In the genomic region with DNA sequence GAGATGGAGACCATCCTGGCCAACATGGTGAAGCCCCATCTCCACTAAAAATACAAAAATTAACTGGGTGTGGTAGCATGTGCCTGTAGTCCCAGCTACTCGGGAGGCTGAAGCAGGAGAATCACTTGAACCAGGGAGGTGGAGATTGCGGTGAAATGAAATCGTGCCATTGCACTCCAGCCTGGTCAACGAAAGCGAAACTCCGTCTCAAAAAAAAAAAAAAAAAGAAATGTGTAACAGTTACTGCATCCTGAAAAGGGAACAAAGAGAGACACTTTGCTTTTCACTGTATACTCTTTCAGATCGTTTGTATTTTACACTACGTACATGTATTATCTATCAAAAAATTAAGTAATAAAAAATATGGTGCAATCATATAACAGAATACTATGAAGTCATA, we compare ENCODE assay signal across 7 cellular contexts. TPM values are rescaled to one million over a fixed set of nuclear protein-coding genes. Genes with fewer than 3 reads are reported as not detected.
DNase-seq lines count a peak whose midpoint lies in the region; ATAC-seq, FAIRE-seq and TF ChIP-seq lines count a peak whose summit lies in the region.
"Not testable (repeated sequence)": the region's sequence is repeated elsewhere in the genome, so short reads cannot be mapped to it uniquely, and the experiment has no call there.

No MANE protein-coding gene starts in this region.

- peaks cover 48% of the 10 kb centered on the region for H3K4me1 ChIP-seq in mononuclear cell (ENCODE audit: insufficient read depth, low read length)

- CTCF ChIA-PET in activated B cell treated with CpG ODN at 0.5 μM for 24 hours (lab: Charles Lee), result not testable (repeated sequence)

- not testable (repeated sequence) for H3K27me3 Mint-ChIP-seq in activated B cell treated with CpG ODN at 0.5 μM for 24 hours; central memory CD8-positive, alpha-beta T cell

- peak overlapping the region; percentile 65 for H3K27ac Mint-ChIP-seq in activated B cell treated with CpG ODN at 0.5 μM for 24 hours
- H3K27ac Mint-ChIP-seq in central memory CD8-positive, alpha-beta T cell (ENCODE audit: low read depth), result peak overlapping the region; percentile 79

- H3K9me3 ChIP-seq in mononuclear cell (ENCODE audit: low read depth, low read length), result not testable (repeated sequence)

- DNase-seq in GM18507 (ENCODE audit: extremely low spot score, insufficient read length, low read depth); activated B cell treated with CpG ODN at 0.5 μM for 24 hours; central memory CD8-positive, alpha-beta T cell (ENCODE audit: low spot score in 2 of 2): not testable (repeated sequence)
- DNase-seq in NOMO-1 treated with DMSO at 0.1 percent for 48 hours (lab: John Stamatoyannopoulos, UW; ENCODE audit: unreplicated experiment), result peak; percentile 71

- H3K4me3 Mint-ChIP-seq in activated B cell treated with CpG ODN at 0.5 μM for 24 hours, result peak overlapping the region; percentile 55
- H3K4me3 Mint-ChIP-seq in central memory CD8-positive, alpha-beta T cell, result peak overlapping the region; percentile 37

- H3K36me3 Mint-ChIP-seq in activated B cell treated with CpG ODN at 0.5 μM for 24 hours (ENCODE audit: low read depth), result peaks cover 16% of the 10 kb centered on the region
- peaks cover 11% of the 10 kb centered on the region for H3K36me3 Mint-ChIP-seq in central memory CD8-positive, alpha-beta T cell (ENCODE audit: insufficient read depth)

- ATAC-seq in GM21526 (IDR thresholded peaks at IDR 0.05; ENCODE audit: low FRiP score, unreplicated experiment) (peak; percentile 55), HG03378 (IDR thresholded peaks at IDR 0.05; ENCODE audit: unreplicated experiment) (peak; percentile 56), activated B cell treated with CpG ODN at 0.5 μM for 24 hours (ENCODE audit: low read depth) (peak; percentile 72)
- ATAC-seq in central memory CD8-positive, alpha-beta T cell (replicated peaks; ENCODE audit: extremely low read depth, poor library complexity, severe bottlenecking), result not testable (repeated sequence)

- intact Hi-C loops in activated B cell treated with CpG ODN at 0.5 μM for 24 hours (cut with micrococcal nuclease), result loop anchor here (2.0 to 5.0 kb wide), 2 partner anchors 35 to 52 kb away; no protein-coding TSS in a partner anchor

- not testable (repeated sequence) for H3K27me3 ChIP-seq in mononuclear cell (ENCODE audit: insufficient read depth, low read length)

- H3K9me3 Mint-ChIP-seq in activated B cell treated with CpG ODN at 0.5 μM for 24 hours; central memory CD8-positive, alpha-beta T cell: not testable (repeated sequence)

- H3K4me3 ChIP-seq in mononuclear cell (ENCODE audit: low read length), result peak overlapping the region; percentile 34

- peak; percentile 72 for FAIRE-seq in GM18507 (lab: Jason Lieb, UNC)

- TF ChIP-seq CTCF in activated B cell treated with CpG ODN at 0.5 μM for 24 hours (IDR thresholded peaks at IDR 0.05), result not testable (repeated sequence)

- peaks cover 55% of the 10 kb centered on the region for H3K4me1 Mint-ChIP-seq in activated B cell treated with CpG ODN at 0.5 μM for 24 hours
- H3K4me1 Mint-ChIP-seq in central memory CD8-positive, alpha-beta T cell, result peaks cover 29% of the 10 kb centered on the region

- POLR2A ChIA-PET in activated B cell treated with CpG ODN at 0.5 μM for 24 hours (lab: Charles Lee), result interaction anchor here (0.7 to 1.3 kb wide), 4 partner anchors 9 to 107 kb away, joined by 3 to 4 read pairs (median 4); no protein-coding TSS in a partner anchor

RNA-seq across cellular contexts. Expression of a gene that starts 53.9 kb away (rescaled TPM):
- 68.7 and 71.6 TPM in 2 replicates for total RNA-seq in activated B cell treated with CpG ODN at 0.5 μM for 24 hours
- 41.7 TPM for total RNA-seq in mononuclear cell
